18 cellular contexts compared by ENCODE assay signal in genomic region chr12:43861847-43862150, GRCh38.
"Had no signal": no experiment of that assay in that cellular context is flagged by ENCODE, and none has a peak within 500 bp of the region (broad histone marks: within the 10 kb centered on the region; RNA-seq: fewer than 3 reads in every experiment).

No MANE protein-coding gene starts in this region.

- H3K27ac ChIP-seq: esophagus muscularis mucosa, pancreas, spleen had no signal

- H3K9me3 ChIP-seq: esophagus muscularis mucosa, pancreas, spleen had no signal

- H3K4me3 ChIP-seq: esophagus muscularis mucosa, pancreas, spleen had no signal

- H3K36me3 ChIP-seq: pancreas, spleen had no signal

- H3K9me3 Mint-ChIP-seq: activated naive CD4-positive, alpha-beta T cell treated with anti-CD3 and anti-CD28 coated beads, Interleukin-2, amount 10 ng/mL, durations not matched to agents 7 days and 5 days; memory B cell; stimulated activated naive B cell treated with anti-CD40 and anti-IgM and Interleukin-4, amounts not matched to agents 10 μg/mL and 1 μg/mL and 100 μg/mL, for 72 hours; T-helper 1 cell treated with Interleukin-12 subunit alpha and Interleukin-12 subunit beta and Interleukin-4 antibody, amounts not matched to agents 30 μg/mL and 1 μg/mL, for 36 hours had no signal

- H3K4me1 ChIP-seq: esophagus muscularis mucosa, pancreas, spleen had no signal

- H3K27ac Mint-ChIP-seq: activated naive CD4-positive, alpha-beta T cell treated with anti-CD3 and anti-CD28 coated beads, Interleukin-2, amount 10 ng/mL, durations not matched to agents 7 days and 5 days; memory B cell; stimulated activated naive B cell treated with anti-CD40 and anti-IgM and Interleukin-4, amounts not matched to agents 10 μg/mL and 1 μg/mL and 100 μg/mL, for 72 hours; T-helper 1 cell treated with Interleukin-12 subunit alpha and Interleukin-12 subunit beta and Interleukin-4 antibody, amounts not matched to agents 30 μg/mL and 1 μg/mL, for 36 hours had no signal

- H3K27me3 ChIP-seq: esophagus muscularis mucosa, pancreas, spleen had no signal

- DNase-seq: activated CD8-positive, alpha-beta memory T cell treated with anti-CD3 and anti-CD28 coated beads for 24 hours; activated CD8-positive, alpha-beta memory T cell treated with anti-CD3 and anti-CD28 coated beads, Interleukin-2, amount 50 U/mL, for 48 hours; activated effector memory CD4-positive, alpha-beta T cell treated with Interleukin-2 at 50 U/mL for 16 hours; activated naive CD4-positive, alpha-beta T cell treated with anti-CD3 and anti-CD28 coated beads, Interleukin-2, amount 10 ng/mL, durations not matched to agents 7 days and 5 days; activated T-cell treated with anti-CD3 and anti-CD28 coated beads, Interleukin-2, amount 50 U/mL, for 48 hours; aorta; effector CD4-positive, alpha-beta T cell; glutamatergic neuron; left ventricle myocardium superior; naive thymus-derived CD8-positive, alpha-beta T cell; pancreas; spleen; stimulated activated CD4-positive, alpha-beta T cell treated with anti-CD3 and anti-CD28 coated beads, Interleukin-4, amount 100 ng/mL, for 4 hours; stimulated activated naive B cell treated with anti-CD40 and anti-IgM and Interleukin-4, amounts not matched to agents 10 μg/mL and 1 μg/mL and 100 μg/mL, for 72 hours had no signal

- H3K36me3 Mint-ChIP-seq: activated naive CD4-positive, alpha-beta T cell treated with anti-CD3 and anti-CD28 coated beads, Interleukin-2, amount 10 ng/mL, durations not matched to agents 7 days and 5 days; memory B cell; stimulated activated naive B cell treated with anti-CD40 and anti-IgM and Interleukin-4, amounts not matched to agents 10 μg/mL and 1 μg/mL and 100 μg/mL, for 72 hours had no signal

- H3K27me3 Mint-ChIP-seq: memory B cell; naive thymus-derived CD8-positive, alpha-beta T cell; stimulated activated naive B cell treated with anti-CD40 and anti-IgM and Interleukin-4, amounts not matched to agents 10 μg/mL and 1 μg/mL and 100 μg/mL, for 72 hours had no signal

- H3K4me3 Mint-ChIP-seq: activated naive CD4-positive, alpha-beta T cell treated with anti-CD3 and anti-CD28 coated beads, Interleukin-2, amount 10 ng/mL, durations not matched to agents 7 days and 5 days; memory B cell; naive thymus-derived CD8-positive, alpha-beta T cell; stimulated activated naive B cell treated with anti-CD40 and anti-IgM and Interleukin-4, amounts not matched to agents 10 μg/mL and 1 μg/mL and 100 μg/mL, for 72 hours; T-helper 1 cell treated with Interleukin-12 subunit alpha and Interleukin-12 subunit beta and Interleukin-4 antibody, amounts not matched to agents 30 μg/mL and 1 μg/mL, for 36 hours had no signal

- ATAC-seq: left ventricle myocardium superior; naive thymus-derived CD8-positive, alpha-beta T cell; pancreas; sciatic nerve; stimulated activated naive B cell treated with anti-CD40 and anti-IgM and Interleukin-4, amounts not matched to agents 10 μg/mL and 1 μg/mL and 100 μg/mL, for 72 hours had no signal

- H3K4me1 Mint-ChIP-seq: activated naive CD4-positive, alpha-beta T cell treated with anti-CD3 and anti-CD28 coated beads, Interleukin-2, amount 10 ng/mL, durations not matched to agents 7 days and 5 days; memory B cell had no signal
